13 cellular contexts compared by ENCODE assay signal in genomic region chr10:31034041-31034918, GRCh38. TPM values are rescaled to one million over a fixed set of nuclear protein-coding genes. Genes with fewer than 3 reads are reported as not detected.
DNase-seq lines count a peak whose midpoint lies in the region; ATAC-seq and TF ChIP-seq lines count a peak whose summit lies in the region.
"Had no signal": no experiment of that assay in that cellular context is flagged by ENCODE, and none has a peak within 500 bp of the region (broad histone marks: within the 10 kb centered on the region; RNA-seq: fewer than 3 reads in every experiment).

No MANE protein-coding gene starts in this region.

- DNase-seq in T-helper 1 cell, result no peak
- no peak for DNase-seq in RWPE2 (ENCODE audit: low spot score)
- DNase-seq in transverse colon, result no peak
- DNase-seq in GM13977 (ENCODE audit: low spot score), result no peak
- DNase-seq in amygdala (lab: John Stamatoyannopoulos, UW), result no peak
- DNase-seq: activated CD4-positive, CD25-positive, alpha-beta regulatory T cell; cortex of kidney; stimulated activated CD8-positive, alpha-beta memory T cell treated with anti-CD3 and anti-CD28 coated beads, Interleukin-4, amount 100 ng/mL, for 48 hours had no signal

- H3K27ac ChIP-seq in RWPE2 (ENCODE audit: poor library complexity, severe bottlenecking), result peak overlapping the region; percentile 60
- peak overlapping the region; percentile 1 to 50 (median 27) for H3K27ac ChIP-seq in gastroesophageal sphincter
- peak overlapping the region; percentile 32 to 60 (median 54) for H3K27ac ChIP-seq in transverse colon
- H3K27ac ChIP-seq: BLaER1 had no signal

- intact Hi-C loops in transverse colon (cut with DNase I; ENCODE audit: low total_unique reads), result loop anchor here (5.0 kb wide), 3 partner anchors 98 to 297 kb away; no protein-coding TSS in a partner anchor

- H3K27me3 Mint-ChIP-seq in T-helper 1 cell treated with Interleukin-12 subunit alpha and Interleukin-12 subunit beta and Interleukin-4 antibody, amounts not matched to agents 30 μg/mL and 1 μg/mL, for 36 hours (ENCODE audit: low read depth), result no peaks in the 10 kb centered on the region
- H3K27me3 Mint-ChIP-seq: IgD-negative memory B cell had no signal

- peaks cover 20% of the 10 kb centered on the region for H3K4me1 Mint-ChIP-seq in T-helper 1 cell treated with Interleukin-12 subunit alpha and Interleukin-12 subunit beta and Interleukin-4 antibody, amounts not matched to agents 30 μg/mL and 1 μg/mL, for 36 hours (ENCODE audit: low read depth)

- H3K9me3 ChIP-seq in RWPE2 (ENCODE audit: severe bottlenecking), result no peaks in the 10 kb centered on the region
- H3K9me3 ChIP-seq in gastroesophageal sphincter, result no peaks in the 10 kb centered on the region
- H3K9me3 ChIP-seq in transverse colon, result no peaks in the 10 kb centered on the region
- H3K9me3 ChIP-seq: BLaER1 had no signal

- ATAC-seq in RWPE2 (ENCODE audit: low read depth) (0 out of 3 replicates have a peak, but pooled peaks have one; percentile 11), gastroesophageal sphincter (no peak), HG03378 (IDR thresholded peaks at IDR 0.05; ENCODE audit: unreplicated experiment) (no peak)

- 71 to 77% methylated on average over 3 of the region's 3 CpGs for WGBS in gastroesophageal sphincter (ENCODE audit: low coverage in 1 of 2), 2 donors
- WGBS in transverse colon (ENCODE audit: low coverage in 1 of 2), 2 donors, result 80 to 81% methylated on average over 3 of the region's 3 CpGs

- H3K27me3 ChIP-seq in RWPE2 (ENCODE audit: insufficient read depth, poor library complexity, severe bottlenecking) (no peaks in the 10 kb centered on the region), gastroesophageal sphincter (no peaks in the 10 kb centered on the region), transverse colon (no peaks in the 10 kb centered on the region)
- H3K27me3 ChIP-seq: BLaER1 had no signal

- H3K27ac Mint-ChIP-seq in T-helper 1 cell treated with Interleukin-12 subunit alpha and Interleukin-12 subunit beta and Interleukin-4 antibody, amounts not matched to agents 30 μg/mL and 1 μg/mL, for 36 hours, result peak overlapping the region; percentile 13

- H3K4me3 Mint-ChIP-seq in T-helper 1 cell treated with Interleukin-12 subunit alpha and Interleukin-12 subunit beta and Interleukin-4 antibody, amounts not matched to agents 30 μg/mL and 1 μg/mL, for 36 hours, result peak overlapping the region; percentile 18

- no peak overlapping the region for H3K4me3 ChIP-seq in RWPE2 (ENCODE audit: severe bottlenecking)
- H3K4me3 ChIP-seq in gastroesophageal sphincter, result no peak overlapping the region
- H3K4me3 ChIP-seq in transverse colon, result no peak overlapping the region
- H3K4me3 ChIP-seq: BLaER1 had no signal

- H3K36me3 ChIP-seq in RWPE2 (ENCODE audit: low read depth), result no peaks in the 10 kb centered on the region
- H3K36me3 ChIP-seq in gastroesophageal sphincter, result no peaks in the 10 kb centered on the region
- H3K36me3 ChIP-seq in transverse colon, result no peaks in the 10 kb centered on the region
- H3K36me3 ChIP-seq: BLaER1 had no signal

- TF ChIP-seq CTCF in RWPE2 (IDR thresholded peaks at IDR 0.05; ENCODE audit: poor library complexity, severe bottlenecking), result no peak
- no peak for TF ChIP-seq CTCF in gastroesophageal sphincter (IDR thresholded peaks at IDR 0.05)
- no peak for TF ChIP-seq CTCF in transverse colon (IDR thresholded peaks at IDR 0.05)
- TF ChIP-seq CTCF in GM13977 (IDR thresholded peaks at IDR 0.05; ENCODE audit: extremely low read depth, insufficient read depth, missing control alignments), result no peak

- H3K36me3 Mint-ChIP-seq in T-helper 1 cell treated with Interleukin-12 subunit alpha and Interleukin-12 subunit beta and Interleukin-4 antibody, amounts not matched to agents 30 μg/mL and 1 μg/mL, for 36 hours (ENCODE audit: low read depth), result peaks cover 3% of the 10 kb centered on the region

- in situ Hi-C loops in transverse colon (cut with MboI; ENCODE audit: low pct_ligation_motif_present in 1 of 4, low pct_unique_long_range_greater_than_20kb in 1 of 4, low sequenced_read_pairs in 3 of 4) (loop anchor here in 2 of 4 donors (25.0 kb wide), 1 partner anchor 247 kb away; no protein-coding TSS in a partner anchor), GM13977 (cut with MboI; ENCODE audit: low pct_unique_long_range_greater_than_20kb, low sequenced_read_pairs, unreplicated experiment) (no loop called here)

- H3K9me3 Mint-ChIP-seq in T-helper 1 cell treated with Interleukin-12 subunit alpha and Interleukin-12 subunit beta and Interleukin-4 antibody, amounts not matched to agents 30 μg/mL and 1 μg/mL, for 36 hours, result no peaks in the 10 kb centered on the region

- TF ChIP-seq EP300 in gastroesophageal sphincter (IDR thresholded peaks at IDR 0.05), result no peak
- no peak for TF ChIP-seq EP300 in transverse colon (IDR thresholded peaks at IDR 0.05; ENCODE audit: low read depth)

- TF ChIP-seq POLR2A in gastroesophageal sphincter (IDR thresholded peaks at IDR 0.05) (no peak), transverse colon (IDR thresholded peaks at IDR 0.05) (no peak)

- H3K4me1 ChIP-seq in RWPE2 (ENCODE audit: insufficient read depth, poor library complexity, severe bottlenecking), result peaks cover 14% of the 10 kb centered on the region
- peaks cover 0 to 35% (median 3%) of the 10 kb centered on the region in 3 donors for H3K4me1 ChIP-seq in gastroesophageal sphincter
- peaks cover 2 to 22% (median 8%) of the 10 kb centered on the region in 4 donors for H3K4me1 ChIP-seq in transverse colon

RNA-seq across cellular contexts. Expression of gene ZNF438, which starts 2.6 kb away (rescaled TPM):
- total RNA-seq in gastroesophageal sphincter (10 to 100 TPM; 10.3 to 14.6 (median 13.6) TPM), transverse colon (1 to 10 TPM; 4.4 to 7.4 (median 6.4) TPM)
